ENCODE assay signal across 21 cellular contexts in genomic region chr13:97892717-97893116, GRCh38.
DNase-seq lines count a peak whose midpoint lies in the region; ATAC-seq, FAIRE-seq and TF ChIP-seq lines count a peak whose summit lies in the region.
"Had no signal": no experiment of that assay in that cellular context is flagged by ENCODE, and none has a peak within 500 bp of the region (broad histone marks: within the 10 kb centered on the region; RNA-seq: fewer than 3 reads in every experiment).

No MANE protein-coding gene starts in this region.

- in situ Hi-C loops in K562 (cut with MboI): no loop called here

- peak; percentile 73 for DNase-seq in EH (ENCODE audit: low read depth)
- peak; percentile 52 for DNase-seq in LHCN-M2 (ENCODE audit: low read depth)
- DNase-seq in K562 (ENCODE audit: extremely low read depth in 1 of 4, low spot score in 3 of 4): no peak
- peak; percentile 5 for DNase-seq in kidney epithelial cell (ENCODE audit: low read depth)
- DNase-seq in MV-4-11 (lab: John Stamatoyannopoulos, UW): no peak
- no peak for DNase-seq in heart left ventricle
- no peak for DNase-seq in mucosa of gallbladder (ENCODE audit: low spot score)
- DNase-seq: activated B cell treated with CpG ODN at 0.5 μM for 24 hours; AML-193; Calu3; central memory CD4-positive, alpha-beta T cell; endodermal cell; Kasumi-1; NCI-H1436; ovary; stimulated activated CD4-positive, alpha-beta T cell treated with anti-CD3 and anti-CD28 coated beads, Interleukin-4, amount 100 ng/mL, for 1 hour had no signal

- H3K27ac ChIP-seq in K562 (ENCODE audit: extremely low read depth, low read depth, low read length) (no peak overlapping the region), heart left ventricle (no peak overlapping the region)
- H3K27ac ChIP-seq: ovary, RWPE1, skin epidermis, suprapubic skin had no signal

- WGBS in K562 (ENCODE audit: insufficient coverage, low coverage, missing lambda C conversion rate): 7% methylated on average over 3 of the region's 3 CpGs
- 82 to 87% (median 83%) methylated on average over 3 of the region's 3 CpGs for WGBS in heart left ventricle, 4 donors

- no peak for TF ChIP-seq EP300 in K562 (IDR thresholded peaks at IDR 0.05; ENCODE audit: low read length)

- intact Hi-C loops in K562 (cut with micrococcal nuclease): no loop called here
- intact Hi-C loops in heart left ventricle (cut with DNase I): no loop called here

- no peaks in the 10 kb centered on the region for H3K79me2 ChIP-seq in K562 (ENCODE audit: control insufficient read depth, insufficient read depth, low read length)

- no peaks in the 10 kb centered on the region for H3K9me1 ChIP-seq in K562 (ENCODE audit: control insufficient read depth, insufficient read depth, low read length)

- POLR2A ChIA-PET in K562 (lab: Yijun Ruan, JAX): no interaction called here

- H4K20me1 ChIP-seq in K562 (replicated peaks; ENCODE audit: control insufficient read depth, insufficient read depth, low read length): no peaks in the 10 kb centered on the region

- H3K4me1 ChIP-seq in K562 (replicated peaks in 1 of 2; ENCODE audit: control insufficient read depth in 2 of 2, insufficient read depth in 2 of 2, low read length in 2 of 2) (peaks cover 0 to 4% of the 10 kb centered on the region in 2 experiments; a peak in 3 of 5 replicates), heart left ventricle (peaks cover 0 to 12% (median 2%) of the 10 kb centered on the region in 12 donors)
- H3K4me1 ChIP-seq: suprapubic skin had no signal

- TF ChIP-seq POLR2A in K562 (conservative IDR thresholded peaks at IDR 0.05): no peak
- no peak for TF ChIP-seq POLR2A in heart left ventricle (IDR thresholded peaks at IDR 0.05)

- H3K9me3 ChIP-seq in K562 (replicated peaks; ENCODE audit: control insufficient read depth, insufficient read depth, low read depth, low read length): no peaks in the 10 kb centered on the region
- peaks cover 0 to 5% (median 0%) of the 10 kb centered on the region in 12 donors for H3K9me3 ChIP-seq in heart left ventricle
- H3K9me3 ChIP-seq: ovary, suprapubic skin had no signal

- H3K4me2 ChIP-seq in K562 (ENCODE audit: insufficient read depth, low read length): no peak overlapping the region

- H3K4me3 ChIP-seq in K562: no peak overlapping the region
- H3K4me3 ChIP-seq in kidney epithelial cell (ENCODE audit: low read depth, low read length): no peak overlapping the region
- H3K4me3 ChIP-seq in heart left ventricle: no peak overlapping the region
- H3K4me3 ChIP-seq: ovary, skin epidermis, suprapubic skin had no signal

- H3K27me3 ChIP-seq in K562 (ENCODE audit: control insufficient read depth in 2 of 2, insufficient read depth in 2 of 2, low read length in 2 of 2) (no peaks in the 10 kb centered on the region), kidney epithelial cell (ENCODE audit: control insufficient read depth, insufficient read depth, low read length) (no peaks in the 10 kb centered on the region), heart left ventricle (no peaks in the 10 kb centered on the region)
- H3K27me3 ChIP-seq: ovary, suprapubic skin had no signal

- TF ChIP-seq CTCF in K562 (IDR thresholded peaks at IDR 0.05 in 2 of 3, conservative IDR thresholded peaks at IDR 0.05 in 1 of 3; ENCODE audit: insufficient read depth in 2 of 3, low read depth in 1 of 3, low read length in 3 of 3) (no peak), kidney epithelial cell (IDR thresholded peaks at IDR 0.05; ENCODE audit: insufficient read depth, low read length, poor library complexity, severe bottlenecking) (no peak), heart left ventricle (IDR thresholded peaks at IDR 0.05) (no peak)

- H2AFZ ChIP-seq in K562 (ENCODE audit: low read depth, low read length): no peak overlapping the region

- no peak for TF ChIP-seq RAD21 in K562 (CRISPR knock-in tag; conservative IDR thresholded peaks at IDR 0.05 in 1 of 2, IDR thresholded peaks at IDR 0.05 in 1 of 2)

- H3K9ac ChIP-seq in K562 (ENCODE audit: insufficient read depth in 1 of 2, low read depth in 2 of 2, low read length in 2 of 2): no peak overlapping the region

- no peak for ATAC-seq in K562
- no peak for ATAC-seq in GM18502 (IDR thresholded peaks at IDR 0.05; ENCODE audit: poor library complexity, unreplicated experiment)
- no peak for ATAC-seq in heart left ventricle

- BruUV-seq in K562 (replicated peaks; lab: Mats Ljungman, UMichigan): no TSS peak

- H3K36me3 ChIP-seq in K562 (ENCODE audit: control insufficient read depth, insufficient read depth, low read length) (no peaks in the 10 kb centered on the region), kidney epithelial cell (ENCODE audit: control insufficient read depth, insufficient read depth, low read length) (no peaks in the 10 kb centered on the region), heart left ventricle (no peaks in the 10 kb centered on the region)
- H3K36me3 ChIP-seq: ovary, suprapubic skin had no signal

- CTCF ChIA-PET in K562 (lab: Yijun Ruan, JAX; ENCODE audit: low intra/inter-chr PET ratio): no interaction called here

- FAIRE-seq in K562 (lab: Jason Lieb, UNC): no peak
- FAIRE-seq: frontal cortex had no signal

TF ChIP-seq in K562, 482 proteins besides CTCF, POLR2A, EP300 and RAD21:
- TF ChIP-seq MEIS2 (IDR thresholded peaks at IDR 0.05; ENCODE audit: partially characterized antibody): peak; percentile 3
- no peak for TF ChIP-seq FIP1L1 (IDR thresholded peaks at IDR 0.05; ENCODE audit: low read depth, low read length, poor library complexity, severe bottlenecking)
- TF ChIP-seq, protein P1, sequence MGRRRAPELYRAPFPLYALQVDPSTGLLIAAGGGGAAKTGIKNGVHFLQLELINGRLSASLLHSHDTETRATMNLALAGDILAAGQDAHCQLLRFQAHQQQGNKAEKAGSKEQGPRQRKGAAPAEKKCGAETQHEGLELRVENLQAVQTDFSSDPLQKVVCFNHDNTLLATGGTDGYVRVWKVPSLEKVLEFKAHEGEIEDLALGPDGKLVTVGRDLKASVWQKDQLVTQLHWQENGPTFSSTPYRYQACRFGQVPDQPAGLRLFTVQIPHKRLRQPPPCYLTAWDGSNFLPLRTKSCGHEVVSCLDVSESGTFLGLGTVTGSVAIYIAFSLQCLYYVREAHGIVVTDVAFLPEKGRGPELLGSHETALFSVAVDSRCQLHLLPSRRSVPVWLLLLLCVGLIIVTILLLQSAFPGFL (CRISPR knock-in tag; IDR thresholded peaks at IDR 0.05): no peak
- peak; percentile 38; the same call in 1 of the 2 replicates for TF ChIP-seq ATF3 (IDR thresholded peaks at IDR 0.05)
- no peak for TF ChIP-seq ATF3 (CRISPR knock-in tag; conservative IDR thresholded peaks at IDR 0.05)
- TF ChIP-seq BACH1 (tag; IDR thresholded peaks at IDR 0.05): no peak
- TF ChIP-seq ETV1 (tag; conservative IDR thresholded peaks at IDR 0.05; ENCODE audit: low read depth): no peak
- 0 out of 2 replicates have a peak, but pooled peaks have one; percentile 18 for TF ChIP-seq JUND (IDR thresholded peaks at IDR 0.05; ENCODE audit: borderline replicate concordance, low read depth, low read length)
- 0 out of 3 replicates have a peak, but pooled peaks have one; percentile 50 for TF ChIP-seq JUND (tag; IDR thresholded peaks at IDR 0.05; ENCODE audit: borderline replicate concordance, low read depth, low read length)
- TF ChIP-seq ZNF551 (CRISPR knock-in tag; IDR thresholded peaks at IDR 0.05): no peak
- TF ChIP-seq ZNF197 (CRISPR knock-in tag; IDR thresholded peaks at IDR 0.05; ENCODE audit: low read depth): no peak
- peak; percentile 61 for TF ChIP-seq FOSL1 (tag; conservative IDR thresholded peaks at IDR 0.05)
- no peak for TF ChIP-seq ZSCAN32 (CRISPR knock-in tag; IDR thresholded peaks at IDR 0.05)
- TF ChIP-seq, protein P2, sequence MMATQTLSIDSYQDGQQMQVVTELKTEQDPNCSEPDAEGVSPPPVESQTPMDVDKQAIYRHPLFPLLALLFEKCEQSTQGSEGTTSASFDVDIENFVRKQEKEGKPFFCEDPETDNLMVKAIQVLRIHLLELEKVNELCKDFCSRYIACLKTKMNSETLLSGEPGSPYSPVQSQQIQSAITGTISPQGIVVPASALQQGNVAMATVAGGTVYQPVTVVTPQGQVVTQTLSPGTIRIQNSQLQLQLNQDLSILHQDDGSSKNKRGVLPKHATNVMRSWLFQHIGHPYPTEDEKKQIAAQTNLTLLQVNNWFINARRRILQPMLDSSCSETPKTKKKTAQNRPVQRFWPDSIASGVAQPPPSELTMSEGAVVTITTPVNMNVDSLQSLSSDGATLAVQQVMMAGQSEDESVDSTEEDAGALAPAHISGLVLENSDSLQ (IDR thresholded peaks at IDR 0.05): no peak
- TF ChIP-seq CSDE1 (IDR thresholded peaks at IDR 0.05): no peak
- no peak for TF ChIP-seq BRD4 (IDR thresholded peaks at IDR 0.05)
- TF ChIP-seq MAFG (tag; conservative IDR thresholded peaks at IDR 0.05): peak; percentile 34; the same call in 1 of the 2 replicates

Comparison
In these comparisons a context has a peak if more than half of its experiments do, and no peak if none do; other contexts are left out.
1. DNase-seq: peak in EH (single experiment), LHCN-M2 (single experiment) and kidney epithelial cell (single experiment); none in K562 (0 of 4), MV-4-11 (single experiment), heart left ventricle (0 of 5) and mucosa of gallbladder (single experiment).